In genomic region chr9:129319938-129320481, GRCh38 we compare ENCODE assay signal across 8 cellular contexts.
A peak's percentile ranks its signal among the peaks of the same experiment; 100 is the strongest.
DNase-seq lines count a peak whose midpoint lies in the region; ATAC-seq and TF ChIP-seq lines count a peak whose summit lies in the region.

No MANE protein-coding gene starts in this region.

- WGBS in ovary, 3 donors = 29 to 40% (median 30%) methylated on average over 14 of the region's 14 CpGs

- H3K27ac ChIP-seq in CD4-positive, CD25-positive, alpha-beta regulatory T cell (ENCODE audit: insufficient read depth, low read length, poor library complexity, severe bottlenecking) = no peak overlapping the region
- peak overlapping the region; percentile 64; the same call in 1 of the 2 replicates for H3K27ac ChIP-seq in MM.1S (ENCODE audit: low read length)
- peak overlapping the region; percentile 88 to 94 for H3K27ac ChIP-seq in ovary

- no peaks in the 10 kb centered on the region for H3K9me3 ChIP-seq in CD4-positive, CD25-positive, alpha-beta regulatory T cell (ENCODE audit: control insufficient read depth in 2 of 2, low read length in 2 of 2)
- H3K9me3 ChIP-seq in MM.1S (replicated peaks; ENCODE audit: insufficient read depth, low read length) = no peaks in the 10 kb centered on the region
- no peaks in the 10 kb centered on the region for H3K9me3 ChIP-seq in ovary

- H3K36me3 Mint-ChIP-seq in CD4-positive, CD25-positive, alpha-beta regulatory T cell = no peaks in the 10 kb centered on the region

- H3K4me3 Mint-ChIP-seq in CD4-positive, CD25-positive, alpha-beta regulatory T cell = peak overlapping the region in 3 of 4 donors; percentile 52 to 70 (median 58)

- H2AFZ ChIP-seq in MM.1S (ENCODE audit: low read length) = peak overlapping the region; percentile 92

- no peak for ATAC-seq in CD4-positive, CD25-positive, alpha-beta regulatory T cell (ENCODE audit: low read depth in 2 of 2)
- ATAC-seq in GM21717 (IDR thresholded peaks at IDR 0.05; ENCODE audit: unreplicated experiment) = no peak

- TF ChIP-seq CTCF in MM.1S (IDR thresholded peaks at IDR 0.05; ENCODE audit: low read length) = no peak
- TF ChIP-seq CTCF in fibroblast of mammary gland (conservative IDR thresholded peaks at IDR 0.05; ENCODE audit: control insufficient read depth, insufficient read depth, low read depth, low read length) = no peak
- no peak for TF ChIP-seq CTCF in ovary (IDR thresholded peaks at IDR 0.05)

- no peaks in the 10 kb centered on the region for H3K27me3 ChIP-seq in CD4-positive, CD25-positive, alpha-beta regulatory T cell (ENCODE audit: control insufficient read depth, insufficient read depth, low read length)
- H3K27me3 ChIP-seq in MM.1S (replicated peaks; ENCODE audit: insufficient read depth, low read length) = no peaks in the 10 kb centered on the region
- H3K27me3 ChIP-seq in ovary = no peaks in the 10 kb centered on the region

- no peak for TF ChIP-seq POLR2A in ovary (IDR thresholded peaks at IDR 0.05)

- no peaks in the 10 kb centered on the region for H3F3A ChIP-seq in MM.1S (ENCODE audit: insufficient read depth, low read length)

- peak overlapping the region; percentile 98 for H3K4me2 ChIP-seq in MM.1S (ENCODE audit: low read depth, low read length)

- no peaks in the 10 kb centered on the region for H3K79me2 ChIP-seq in MM.1S (ENCODE audit: low read length)

- H3K4me3 ChIP-seq in CD4-positive, CD25-positive, alpha-beta regulatory T cell (ENCODE audit: low read depth, low read length) = no peak overlapping the region
- H3K4me3 ChIP-seq in MM.1S (ENCODE audit: low read length) = peak overlapping the region; percentile 57; the same call in 1 of the 2 replicates
- peak overlapping the region; percentile 17 for H3K4me3 ChIP-seq in fibroblast of mammary gland (ENCODE audit: control insufficient read depth, low read depth, low read length)
- H3K4me3 ChIP-seq in ovary = peak overlapping the region; percentile 34

- H3K36me3 ChIP-seq in CD4-positive, CD25-positive, alpha-beta regulatory T cell (ENCODE audit: control insufficient read depth, insufficient read depth, low read length) = no peaks in the 10 kb centered on the region
- H3K36me3 ChIP-seq in MM.1S (replicated peaks; ENCODE audit: insufficient read depth, low read length) = no peaks in the 10 kb centered on the region
- H3K36me3 ChIP-seq in ovary = no peaks in the 10 kb centered on the region

- H4K20me1 ChIP-seq in MM.1S (ENCODE audit: insufficient read depth, low read length) = no peaks in the 10 kb centered on the region

- peaks cover 5 to 18% (median 9%) of the 10 kb centered on the region in 4 donors for H3K4me1 Mint-ChIP-seq in CD4-positive, CD25-positive, alpha-beta regulatory T cell

- no peaks in the 10 kb centered on the region for H3K9me3 Mint-ChIP-seq in CD4-positive, CD25-positive, alpha-beta regulatory T cell

- peaks cover 16% of the 10 kb centered on the region for H3K4me1 ChIP-seq in CD4-positive, CD25-positive, alpha-beta regulatory T cell (ENCODE audit: control insufficient read depth, insufficient read depth, low read length, poor library complexity, severe bottlenecking)
- peaks cover 15% of the 10 kb centered on the region for H3K4me1 ChIP-seq in MM.1S (ENCODE audit: low read length)
- H3K4me1 ChIP-seq in ovary (ENCODE audit: insufficient read depth) = peaks cover 37% of the 10 kb centered on the region

- DNase-seq in CD4-positive, CD25-positive, alpha-beta regulatory T cell = no peak
- no peak for DNase-seq in MM.1S
- no peak for DNase-seq in fibroblast of mammary gland (ENCODE audit: low read depth)
- DNase-seq in ovary = peak in 2 of 5 donors; percentile 22 to 47
- DNase-seq in NCI-H524 (lab: John Stamatoyannopoulos, UW) = no peak
- DNase-seq in iPS-NIHi7 (ENCODE audit: extremely low spot score) = no peak
- DNase-seq in NCI-H524 treated with DMSO at 0.1 percent for 48 hours (lab: John Stamatoyannopoulos, UW) = no peak

- peak overlapping the region; percentile 54; the same call in 1 of the 2 replicates for H3K9ac ChIP-seq in MM.1S (ENCODE audit: low read length)

- intact Hi-C loops in ovary (cut with DNase I) = loop anchor here (2.0 to 10.0 kb wide), 11 partner anchors 63 to 295 kb away; partner anchors contain the start of gene IER5L (in 2 of the 4)

- no peak for TF ChIP-seq EP300 in ovary (IDR thresholded peaks at IDR 0.05)

- H3K9me2 ChIP-seq in MM.1S (replicated peaks; ENCODE audit: insufficient read depth, low read length) = no peaks in the 10 kb centered on the region

- H3K27ac Mint-ChIP-seq in CD4-positive, CD25-positive, alpha-beta regulatory T cell = peak overlapping the region in 1 of 3 donors; percentile 90

- H3K27me3 Mint-ChIP-seq in CD4-positive, CD25-positive, alpha-beta regulatory T cell = no peaks in the 10 kb centered on the region
